In genomic region chr1:24112381-24113169, GRCh38 we compare ENCODE assay signal across 8 cellular contexts. TPM values are rescaled to one million over a fixed set of nuclear protein-coding genes. Genes with fewer than 3 reads are reported as not detected.
DNase-seq lines count a peak whose midpoint lies in the region; ATAC-seq and TF ChIP-seq lines count a peak whose summit lies in the region.

No MANE protein-coding gene starts in this region.

- WGBS in HUES64 = 52% methylated on average over 26 of the region's 26 CpGs
- WGBS in adrenal gland, 4 donors = 50 to 62% (median 54%) methylated on average over 20 to 26 of the region's 26 CpGs

- H3K27me3 ChIP-seq in HUES64 (ENCODE audit: insufficient read depth, low read length) (no peaks in the 10 kb centered on the region; the same call in 1 of the 2 replicates), adrenal gland (no peaks in the 10 kb centered on the region), gastrocnemius medialis (no peaks in the 10 kb centered on the region)

- intact Hi-C loops in adrenal gland (cut with DNase I) (no loop called here), gastrocnemius medialis (cut with DNase I; ENCODE audit: low total_unique reads) (loop anchor here (1.0 to 5.0 kb wide), 2 partner anchors 41 to 155 kb away; partner anchors contain the start of gene PNRC2)

- H3K9ac ChIP-seq in HUES64 (ENCODE audit: low read depth, low read length) = no peak overlapping the region

- in situ Hi-C loops in SK-MEL-5 (cut with HindIII; ENCODE audit: low pct_unique_long_range_greater_than_20kb, low sequenced_read_pairs) (no loop called here), gastrocnemius medialis (cut with MboI; ENCODE audit: low sequenced_read_pairs in 4 of 4) (loop anchor here in 2 of 4 donors (5.0 to 10.0 kb wide), 2 partner anchors 40 to 48 kb away; no protein-coding TSS in a partner anchor)

- H3K27ac ChIP-seq in HUES64 (ENCODE audit: low read depth, low read length) (no peak overlapping the region), adrenal gland (no peak overlapping the region), gastrocnemius medialis (peak overlapping the region; percentile 93 to 97 (median 96))

- no peaks in the 10 kb centered on the region for H3K9me3 ChIP-seq in HUES64 (ENCODE audit: insufficient read depth, low read depth, low read length)
- no peaks in the 10 kb centered on the region for H3K9me3 ChIP-seq in adrenal gland (replicated peaks in 1 of 3)
- H3K9me3 ChIP-seq in gastrocnemius medialis = no peaks in the 10 kb centered on the region

- DNase-seq in DMS 273 treated with DMSO at 0.1 percent for 48 hours (lab: John Stamatoyannopoulos, UW) (peak; percentile 40), SK-MEL-5 (ENCODE audit: low read depth, low spot score) (peak; percentile 64), adrenal gland (peak in 6 of 7 donors; percentile 34 to 61 (median 52)), hypothalamus (lab: John Stamatoyannopoulos, UW) (peak in 28 of 51 donors; percentile 3 to 49 (median 22)), gastrocnemius medialis (peak; percentile 86 to 92), NCI-H446 treated with DMSO at 0.1 percent for 48 hours (lab: John Stamatoyannopoulos, UW) (no peak)

- TF ChIP-seq POLR2A in adrenal gland (IDR thresholded peaks at IDR 0.05) = no peak
- TF ChIP-seq POLR2A in gastrocnemius medialis (IDR thresholded peaks at IDR 0.05) = peak in 1 of 2 donors; percentile 38

- peaks cover 9% of the 10 kb centered on the region for H3K4me1 ChIP-seq in HUES64 (ENCODE audit: insufficient read depth, low read length)
- H3K4me1 ChIP-seq in adrenal gland (replicated peaks in 1 of 2) = peaks cover 0 to 5% of the 10 kb centered on the region in 2 donors
- H3K4me1 ChIP-seq in gastrocnemius medialis = peaks cover 24 to 49% of the 10 kb centered on the region in 2 donors

- H3K36me3 ChIP-seq in HUES64 (ENCODE audit: insufficient read depth, low read length) = no peaks in the 10 kb centered on the region
- no peaks in the 10 kb centered on the region for H3K36me3 ChIP-seq in adrenal gland (replicated peaks in 1 of 2)
- no peaks in the 10 kb centered on the region for H3K36me3 ChIP-seq in gastrocnemius medialis

- ATAC-seq in gastrocnemius medialis (peak; percentile 65 to 68), HG03571 (IDR thresholded peaks at IDR 0.05; ENCODE audit: unreplicated experiment) (no peak)

- TF ChIP-seq CTCF in adrenal gland (IDR thresholded peaks at IDR 0.05) (peak in 5 of 6 experiments; percentile 23 to 35 (median 30)), gastrocnemius medialis (IDR thresholded peaks at IDR 0.05 in 4 of 5, conservative IDR thresholded peaks at IDR 0.05 in 1 of 5) (peak; percentile 59 to 82 (median 79))

- H3K4me3 ChIP-seq in HUES64 (ENCODE audit: low read length) (peak overlapping the region; percentile 18), adrenal gland (no peak overlapping the region), gastrocnemius medialis (peak overlapping the region; percentile 58 to 69 (median 64))

RNA-seq across cellular contexts. Expression of gene MYOM3, which starts 0.6 kb away (rescaled TPM):
- 0.05 TPM for polyA plus RNA-seq in HUES64 (2013, experiment 1 of 2)
- polyA plus RNA-seq in HUES64 (2013, experiment 2 of 2) = 0.13 TPM
- total RNA-seq in SK-MEL-5 (2014; rRNA removed; shearing (Covaris generic)) = not detected in 2 replicates
- not detected in 2 replicates for polyA plus RNA-seq in SK-MEL-5 (2015; cell fraction: cytosol; rRNA removed)
- polyA plus RNA-seq in SK-MEL-5 (2015; cell fraction: nucleus; rRNA removed) = not detected in 2 replicates
- under 1 TPM; 0.11 to 0.51 (median 0.17) TPM for total RNA-seq in adrenal gland
- polyA plus RNA-seq in adrenal gland = under 1 TPM; 0.09 to 0.40 (median 0.30) TPM
- 100 to 1,000 TPM; 114 to 266 (median 184) TPM for total RNA-seq in gastrocnemius medialis

RNA-seq across cellular contexts. Expression of gene IL22RA1, which starts 30.4 kb away (rescaled TPM):
- 0.15 TPM for polyA plus RNA-seq in HUES64 (2013, experiment 1 of 2)
- polyA plus RNA-seq in HUES64 (2013, experiment 2 of 2) = 0.25 TPM
- 0.37 and 0.77 TPM in 2 replicates for total RNA-seq in SK-MEL-5 (2014; rRNA removed; shearing (Covaris generic))
- polyA plus RNA-seq in SK-MEL-5 (2015; cell fraction: cytosol; rRNA removed) = 1.8 and 2.8 TPM in 2 replicates
- 0.35 and 1.4 TPM in 2 replicates for polyA plus RNA-seq in SK-MEL-5 (2015; cell fraction: nucleus; rRNA removed)
- total RNA-seq in adrenal gland (under 1 TPM in 6 of 8 donors, not detected in 2; 0.18 to 0.76 (median 0.41) TPM), gastrocnemius medialis (under 1 TPM in 1 of 4 donors, not detected in 3; 0.36 TPM)
- polyA plus RNA-seq in adrenal gland = under 1 TPM; 0.13 to 0.73 (median 0.24) TPM

Comparison
In these comparisons a context has a peak if more than half of its experiments do, and no peak if none do; other contexts are left out.
1. H3K27ac ChIP-seq: peak in gastrocnemius medialis (4 of 4); none in HUES64 (single experiment) and adrenal gland (0 of 5).
2. H3K4me3 ChIP-seq: peak in HUES64 (single experiment) and gastrocnemius medialis (4 of 4); none in adrenal gland (0 of 4).
3. RNA of gene MYOM3, which starts 0.6 kb away (total RNA-seq): 114 to 266 TPM in gastrocnemius medialis; 0.11 to 0.51 TPM in adrenal gland and not detected in SK-MEL-5; every median in the first group is over 10 times any median in the second.